In genomic region chr4:77788990-77789389, GRCh38 we compare ENCODE assay signal across 16 cellular contexts.
"Had no signal": no experiment of that assay in that cellular context is flagged by ENCODE, and none has a peak within 500 bp of the region (broad histone marks: within the 10 kb centered on the region; RNA-seq: fewer than 3 reads in every experiment).

No MANE protein-coding gene starts in this region.

- H3K9me3 ChIP-seq: heart left ventricle, ovary had no signal

- DNase-seq: cortex of kidney; dorsolateral prefrontal cortex; effector CD8-positive, alpha-beta T cell; heart left ventricle; hippocampal formation; kidney glomerular epithelial cell; mesendoderm; naive B cell; nucleus accumbens; ovary; right cardiac atrium; small intestine; stimulated activated CD4-positive, alpha-beta T cell treated with anti-CD3 and anti-CD28 coated beads, Interleukin-12 subunit alpha, Interleukin-12 subunit beta, amount 100 ng/mL, for 4 hours; stimulated activated naive CD4-positive, alpha-beta T cell treated with Interleukin-2 at 50 U/mL for 16 hours; trophoblast cell had no signal

- H3K27me3 ChIP-seq: dorsolateral prefrontal cortex, heart left ventricle, neural progenitor cell, ovary had no signal

- H3K4me1 Mint-ChIP-seq: neural progenitor cell had no signal

- H3K4me3 ChIP-seq: dorsolateral prefrontal cortex, heart left ventricle, neural progenitor cell, ovary had no signal

- H3K36me3 ChIP-seq: heart left ventricle, neural progenitor cell, ovary had no signal

- H3K27me3 Mint-ChIP-seq: naive B cell had no signal

- H3K36me3 Mint-ChIP-seq: naive B cell, neural progenitor cell had no signal

- H3K4me3 Mint-ChIP-seq: naive B cell, neural progenitor cell had no signal

- ATAC-seq: heart left ventricle, right cardiac atrium had no signal

- H3K4me1 ChIP-seq: neural progenitor cell had no signal

- H3K27ac Mint-ChIP-seq: neural progenitor cell had no signal

- H3K27ac ChIP-seq: dorsolateral prefrontal cortex, heart left ventricle, neural progenitor cell, ovary had no signal

- H3K9me3 Mint-ChIP-seq: naive B cell, neural progenitor cell had no signal
